1 cellular context compared by ENCODE assay signal in the genomic region with DNA sequence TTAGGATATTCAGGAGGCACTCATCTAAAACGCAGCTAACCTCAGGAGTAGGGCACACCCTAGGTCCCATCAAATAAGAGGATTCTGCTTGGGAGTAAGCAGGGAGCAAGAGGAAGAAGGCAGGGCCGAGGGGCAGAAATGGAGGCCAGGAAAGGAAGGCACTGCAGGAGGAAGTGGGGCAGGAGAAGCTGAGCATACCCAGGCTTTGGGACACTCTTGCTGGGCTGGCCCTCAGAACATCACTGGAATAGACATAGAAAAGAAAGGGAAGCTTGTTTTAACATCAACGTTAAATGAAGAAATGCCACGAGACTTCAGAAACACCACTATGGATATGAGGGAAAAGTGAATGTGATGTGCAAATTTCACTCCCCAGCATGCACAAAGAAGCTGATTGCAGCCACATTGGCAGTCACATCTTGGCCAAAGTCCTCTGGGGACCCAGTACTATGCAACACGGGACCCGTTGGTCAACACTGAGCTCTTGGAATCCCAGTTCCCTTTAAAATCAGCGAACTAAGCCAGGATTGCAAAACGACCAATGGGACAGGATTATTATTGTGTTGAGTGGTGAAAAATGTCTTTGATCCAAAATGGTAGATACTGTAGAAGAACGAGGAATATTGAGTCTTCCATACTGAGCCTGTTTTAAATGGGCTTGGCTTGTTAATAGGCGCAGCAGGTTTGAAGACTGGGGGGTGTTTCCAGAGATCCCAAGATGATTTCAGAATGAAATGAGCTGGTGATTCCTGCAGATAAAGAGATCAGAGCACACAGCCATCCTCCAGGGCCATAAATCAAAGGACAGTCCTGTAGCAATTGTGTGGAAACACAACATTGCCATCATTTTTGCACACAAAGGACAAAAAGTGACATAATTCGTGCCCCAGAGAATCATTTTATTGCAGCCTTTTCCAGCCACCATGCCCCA.
TF ChIP-seq lines count a peak whose summit lies in the region.

No MANE protein-coding gene starts in this region.

TF ChIP-seq in K562, 482 proteins besides CTCF, POLR2A, EP300 and RAD21 (continued from another document and continues in another):
- TF ChIP-seq, protein P1, sequence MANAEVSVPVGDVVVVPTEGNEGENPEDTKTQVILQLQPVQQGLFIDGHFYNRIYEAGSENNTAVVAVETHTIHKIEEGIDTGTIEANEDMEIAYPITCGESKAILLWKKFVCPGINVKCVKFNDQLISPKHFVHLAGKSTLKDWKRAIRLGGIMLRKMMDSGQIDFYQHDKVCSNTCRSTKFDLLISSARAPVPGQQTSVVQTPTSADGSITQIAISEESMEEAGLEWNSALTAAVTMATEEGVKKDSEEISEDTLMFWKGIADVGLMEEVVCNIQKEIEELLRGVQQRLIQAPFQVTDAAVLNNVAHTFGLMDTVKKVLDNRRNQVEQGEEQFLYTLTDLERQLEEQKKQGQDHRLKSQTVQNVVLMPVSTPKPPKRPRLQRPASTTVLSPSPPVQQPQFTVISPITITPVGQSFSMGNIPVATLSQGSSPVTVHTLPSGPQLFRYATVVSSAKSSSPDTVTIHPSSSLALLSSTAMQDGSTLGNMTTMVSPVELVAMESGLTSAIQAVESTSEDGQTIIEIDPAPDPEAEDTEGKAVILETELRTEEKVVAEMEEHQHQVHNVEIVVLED (CRISPR knock-in tag; IDR thresholded peaks at IDR 0.05), result peak; percentile 43; the same call in 1 of the 2 replicates
- TF ChIP-seq ZNF75A (CRISPR knock-in tag; IDR thresholded peaks at IDR 0.05), result peak; percentile 52; the same call in 1 of the 2 replicates
- peak; percentile 42 for TF ChIP-seq CBFA2T2 (conservative IDR thresholded peaks at IDR 0.05)
- TF ChIP-seq SMAD3 (CRISPR knock-in tag; conservative IDR thresholded peaks at IDR 0.05), result peak; percentile 33; the same call in 1 of the 2 replicates
- TF ChIP-seq CEBPG (CRISPR knock-in tag; IDR thresholded peaks at IDR 0.05), result 0 out of 2 replicates have a peak, but pooled peaks have one; percentile 15
- TF ChIP-seq CEBPG (tag; conservative IDR thresholded peaks at IDR 0.05 in 1 of 2, IDR thresholded peaks at IDR 0.05 in 1 of 2), result peak in 1 of 2 experiments; percentile 34; a peak in 1 of 4 replicates
- peak; percentile 76 for TF ChIP-seq ARID1B (IDR thresholded peaks at IDR 0.05)
- no peak for TF ChIP-seq SNRNP70 (optimal IDR thresholded peaks at IDR 0.05; ENCODE audit: low read depth, low read length)
- no peak for TF ChIP-seq SETDB1 (IDR thresholded peaks at IDR 0.05; ENCODE audit: low read length)
- TF ChIP-seq ZNF217 (CRISPR knock-in tag; IDR thresholded peaks at IDR 0.05), result no peak
- TF ChIP-seq, protein P2, sequence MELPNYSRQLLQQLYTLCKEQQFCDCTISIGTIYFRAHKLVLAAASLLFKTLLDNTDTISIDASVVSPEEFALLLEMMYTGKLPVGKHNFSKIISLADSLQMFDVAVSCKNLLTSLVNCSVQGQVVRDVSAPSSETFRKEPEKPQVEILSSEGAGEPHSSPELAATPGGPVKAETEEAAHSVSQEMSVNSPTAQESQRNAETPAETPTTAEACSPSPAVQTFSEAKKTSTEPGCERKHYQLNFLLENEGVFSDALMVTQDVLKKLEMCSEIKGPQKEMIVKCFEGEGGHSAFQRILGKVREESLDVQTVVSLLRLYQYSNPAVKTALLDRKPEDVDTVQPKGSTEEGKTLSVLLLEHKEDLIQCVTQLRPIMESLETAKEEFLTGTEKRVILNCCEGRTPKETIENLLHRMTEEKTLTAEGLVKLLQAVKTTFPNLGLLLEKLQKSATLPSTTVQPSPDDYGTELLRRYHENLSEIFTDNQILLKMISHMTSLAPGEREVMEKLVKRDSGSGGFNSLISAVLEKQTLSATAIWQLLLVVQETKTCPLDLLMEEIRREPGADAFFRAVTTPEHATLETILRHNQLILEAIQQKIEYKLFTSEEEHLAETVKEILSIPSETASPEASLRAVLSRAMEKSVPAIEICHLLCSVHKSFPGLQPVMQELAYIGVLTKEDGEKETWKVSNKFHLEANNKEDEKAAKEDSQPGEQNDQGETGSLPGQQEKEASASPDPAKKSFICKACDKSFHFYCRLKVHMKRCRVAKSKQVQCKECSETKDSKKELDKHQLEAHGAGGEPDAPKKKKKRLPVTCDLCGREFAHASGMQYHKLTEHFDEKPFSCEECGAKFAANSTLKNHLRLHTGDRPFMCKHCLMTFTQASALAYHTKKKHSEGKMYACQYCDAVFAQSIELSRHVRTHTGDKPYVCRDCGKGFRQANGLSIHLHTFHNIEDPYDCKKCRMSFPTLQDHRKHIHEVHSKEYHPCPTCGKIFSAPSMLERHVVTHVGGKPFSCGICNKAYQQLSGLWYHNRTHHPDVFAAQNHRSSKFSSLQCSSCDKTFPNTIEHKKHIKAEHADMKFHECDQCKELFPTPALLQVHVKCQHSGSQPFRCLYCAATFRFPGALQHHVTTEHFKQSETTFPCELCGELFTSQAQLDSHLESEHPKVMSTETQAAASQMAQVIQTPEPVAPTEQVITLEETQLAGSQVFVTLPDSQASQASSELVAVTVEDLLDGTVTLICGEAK (IDR thresholded peaks at IDR 0.05), result 0 out of 2 replicates have a peak, but pooled peaks have one; percentile 44
- TF ChIP-seq, protein P2 (CRISPR knock-in tag; IDR thresholded peaks at IDR 0.05), result no peak
- TF ChIP-seq YY1 (IDR thresholded peaks at IDR 0.05; ENCODE audit: borderline replicate concordance in 1 of 3, control insufficient read depth in 1 of 3, extremely low read depth in 1 of 3, insufficient read depth in 3 of 3, insufficient read length in 1 of 3, insufficient replicate concordance in 2 of 3, low read depth in 1 of 3, low read length in 2 of 3), result peak in 1 of 3 experiments; percentile 22
- no peak for TF ChIP-seq RBM25 (IDR thresholded peaks at IDR 0.05; ENCODE audit: low read depth, low read length, severe bottlenecking)
- peak; percentile 43 for TF ChIP-seq NCOR1 (IDR thresholded peaks at IDR 0.05)
- TF ChIP-seq TAL1 (IDR thresholded peaks at IDR 0.05), result peak; percentile 54; the same call in 1 of the 2 replicates
- TF ChIP-seq MEIS2 (IDR thresholded peaks at IDR 0.05; ENCODE audit: partially characterized antibody), result peak; percentile 97
- TF ChIP-seq LEF1 (IDR thresholded peaks at IDR 0.05), result peak; percentile 76
- TF ChIP-seq ZNF134 (CRISPR knock-in tag; conservative IDR thresholded peaks at IDR 0.05), result no peak
- TF ChIP-seq RBBP5 (IDR thresholded peaks at IDR 0.05; ENCODE audit: borderline replicate concordance, insufficient read depth, low read length, poor library complexity, severe bottlenecking), result no peak
- no peak for TF ChIP-seq ZKSCAN3 (CRISPR knock-in tag; IDR thresholded peaks at IDR 0.05)
- TF ChIP-seq, protein P3, sequence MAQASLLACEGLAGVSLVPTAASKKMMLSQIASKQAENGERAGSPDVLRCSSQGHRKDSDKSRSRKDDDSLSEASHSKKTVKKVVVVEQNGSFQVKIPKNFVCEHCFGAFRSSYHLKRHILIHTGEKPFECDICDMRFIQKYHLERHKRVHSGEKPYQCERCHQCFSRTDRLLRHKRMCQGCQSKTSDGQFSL (CRISPR knock-in tag; IDR thresholded peaks at IDR 0.05), result no peak
- TF ChIP-seq, protein P3 (tag; IDR thresholded peaks at IDR 0.05), result 0 out of 4 replicates have a peak, but pooled peaks of 1 of the 2 experiments have one; percentile 24
- TF ChIP-seq SOX6 (IDR thresholded peaks at IDR 0.05), result peak; percentile 64
- TF ChIP-seq ZNF436 (CRISPR knock-in tag; IDR thresholded peaks at IDR 0.05), result no peak
- peak; percentile 56; the same call in 1 of the 2 replicates for TF ChIP-seq ZNF239 (CRISPR knock-in tag; IDR thresholded peaks at IDR 0.05)
- TF ChIP-seq ZEB2 (IDR thresholded peaks at IDR 0.05), result no peak
- TF ChIP-seq NR2C2 (CRISPR knock-in tag; IDR thresholded peaks at IDR 0.05), result no peak; the same call in 1 of the 2 replicates
- no peak for TF ChIP-seq NR2C2 (tag; IDR thresholded peaks at IDR 0.05)
- peak; percentile 47; the same call in 1 of the 2 replicates for TF ChIP-seq ZNF23 (CRISPR knock-in tag; IDR thresholded peaks at IDR 0.05)
- no peak for TF ChIP-seq FUS (optimal IDR thresholded peaks at IDR 0.05; ENCODE audit: low read depth, low read length)
- TF ChIP-seq, protein P4, sequence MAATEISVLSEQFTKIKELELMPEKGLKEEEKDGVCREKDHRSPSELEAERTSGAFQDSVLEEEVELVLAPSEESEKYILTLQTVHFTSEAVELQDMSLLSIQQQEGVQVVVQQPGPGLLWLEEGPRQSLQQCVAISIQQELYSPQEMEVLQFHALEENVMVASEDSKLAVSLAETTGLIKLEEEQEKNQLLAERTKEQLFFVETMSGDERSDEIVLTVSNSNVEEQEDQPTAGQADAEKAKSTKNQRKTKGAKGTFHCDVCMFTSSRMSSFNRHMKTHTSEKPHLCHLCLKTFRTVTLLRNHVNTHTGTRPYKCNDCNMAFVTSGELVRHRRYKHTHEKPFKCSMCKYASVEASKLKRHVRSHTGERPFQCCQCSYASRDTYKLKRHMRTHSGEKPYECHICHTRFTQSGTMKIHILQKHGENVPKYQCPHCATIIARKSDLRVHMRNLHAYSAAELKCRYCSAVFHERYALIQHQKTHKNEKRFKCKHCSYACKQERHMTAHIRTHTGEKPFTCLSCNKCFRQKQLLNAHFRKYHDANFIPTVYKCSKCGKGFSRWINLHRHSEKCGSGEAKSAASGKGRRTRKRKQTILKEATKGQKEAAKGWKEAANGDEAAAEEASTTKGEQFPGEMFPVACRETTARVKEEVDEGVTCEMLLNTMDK (IDR thresholded peaks at IDR 0.05; ENCODE audit: borderline replicate concordance, insufficient read depth, low read depth, low read length, poor library complexity, severe bottlenecking), result no peak
- TF ChIP-seq, protein P5, sequence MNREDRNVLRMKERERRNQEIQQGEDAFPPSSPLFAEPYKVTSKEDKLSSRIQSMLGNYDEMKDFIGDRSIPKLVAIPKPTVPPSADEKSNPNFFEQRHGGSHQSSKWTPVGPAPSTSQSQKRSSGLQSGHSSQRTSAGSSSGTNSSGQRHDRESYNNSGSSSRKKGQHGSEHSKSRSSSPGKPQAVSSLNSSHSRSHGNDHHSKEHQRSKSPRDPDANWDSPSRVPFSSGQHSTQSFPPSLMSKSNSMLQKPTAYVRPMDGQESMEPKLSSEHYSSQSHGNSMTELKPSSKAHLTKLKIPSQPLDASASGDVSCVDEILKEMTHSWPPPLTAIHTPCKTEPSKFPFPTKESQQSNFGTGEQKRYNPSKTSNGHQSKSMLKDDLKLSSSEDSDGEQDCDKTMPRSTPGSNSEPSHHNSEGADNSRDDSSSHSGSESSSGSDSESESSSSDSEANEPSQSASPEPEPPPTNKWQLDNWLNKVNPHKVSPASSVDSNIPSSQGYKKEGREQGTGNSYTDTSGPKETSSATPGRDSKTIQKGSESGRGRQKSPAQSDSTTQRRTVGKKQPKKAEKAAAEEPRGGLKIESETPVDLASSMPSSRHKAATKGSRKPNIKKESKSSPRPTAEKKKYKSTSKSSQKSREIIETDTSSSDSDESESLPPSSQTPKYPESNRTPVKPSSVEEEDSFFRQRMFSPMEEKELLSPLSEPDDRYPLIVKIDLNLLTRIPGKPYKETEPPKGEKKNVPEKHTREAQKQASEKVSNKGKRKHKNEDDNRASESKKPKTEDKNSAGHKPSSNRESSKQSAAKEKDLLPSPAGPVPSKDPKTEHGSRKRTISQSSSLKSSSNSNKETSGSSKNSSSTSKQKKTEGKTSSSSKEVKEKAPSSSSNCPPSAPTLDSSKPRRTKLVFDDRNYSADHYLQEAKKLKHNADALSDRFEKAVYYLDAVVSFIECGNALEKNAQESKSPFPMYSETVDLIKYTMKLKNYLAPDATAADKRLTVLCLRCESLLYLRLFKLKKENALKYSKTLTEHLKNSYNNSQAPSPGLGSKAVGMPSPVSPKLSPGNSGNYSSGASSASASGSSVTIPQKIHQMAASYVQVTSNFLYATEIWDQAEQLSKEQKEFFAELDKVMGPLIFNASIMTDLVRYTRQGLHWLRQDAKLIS (CRISPR knock-in tag; IDR thresholded peaks at IDR 0.05), result no peak
- peak; percentile 39; the same call in 1 of the 2 replicates for TF ChIP-seq ZFX (CRISPR knock-in tag; IDR thresholded peaks at IDR 0.05)
- TF ChIP-seq BRD4 (IDR thresholded peaks at IDR 0.05), result peak; percentile 70; the same call in 1 of the 2 replicates
- TF ChIP-seq, protein P6, sequence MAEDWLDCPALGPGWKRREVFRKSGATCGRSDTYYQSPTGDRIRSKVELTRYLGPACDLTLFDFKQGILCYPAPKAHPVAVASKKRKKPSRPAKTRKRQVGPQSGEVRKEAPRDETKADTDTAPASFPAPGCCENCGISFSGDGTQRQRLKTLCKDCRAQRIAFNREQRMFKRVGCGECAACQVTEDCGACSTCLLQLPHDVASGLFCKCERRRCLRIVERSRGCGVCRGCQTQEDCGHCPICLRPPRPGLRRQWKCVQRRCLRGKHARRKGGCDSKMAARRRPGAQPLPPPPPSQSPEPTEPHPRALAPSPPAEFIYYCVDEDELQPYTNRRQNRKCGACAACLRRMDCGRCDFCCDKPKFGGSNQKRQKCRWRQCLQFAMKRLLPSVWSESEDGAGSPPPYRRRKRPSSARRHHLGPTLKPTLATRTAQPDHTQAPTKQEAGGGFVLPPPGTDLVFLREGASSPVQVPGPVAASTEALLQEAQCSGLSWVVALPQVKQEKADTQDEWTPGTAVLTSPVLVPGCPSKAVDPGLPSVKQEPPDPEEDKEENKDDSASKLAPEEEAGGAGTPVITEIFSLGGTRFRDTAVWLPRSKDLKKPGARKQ (CRISPR knock-in tag; IDR thresholded peaks at IDR 0.05), result 0 out of 2 replicates have a peak, but pooled peaks have one; percentile 30
